Comparison of ENCODE assay signal across 20 cellular contexts in the genomic region with DNA sequence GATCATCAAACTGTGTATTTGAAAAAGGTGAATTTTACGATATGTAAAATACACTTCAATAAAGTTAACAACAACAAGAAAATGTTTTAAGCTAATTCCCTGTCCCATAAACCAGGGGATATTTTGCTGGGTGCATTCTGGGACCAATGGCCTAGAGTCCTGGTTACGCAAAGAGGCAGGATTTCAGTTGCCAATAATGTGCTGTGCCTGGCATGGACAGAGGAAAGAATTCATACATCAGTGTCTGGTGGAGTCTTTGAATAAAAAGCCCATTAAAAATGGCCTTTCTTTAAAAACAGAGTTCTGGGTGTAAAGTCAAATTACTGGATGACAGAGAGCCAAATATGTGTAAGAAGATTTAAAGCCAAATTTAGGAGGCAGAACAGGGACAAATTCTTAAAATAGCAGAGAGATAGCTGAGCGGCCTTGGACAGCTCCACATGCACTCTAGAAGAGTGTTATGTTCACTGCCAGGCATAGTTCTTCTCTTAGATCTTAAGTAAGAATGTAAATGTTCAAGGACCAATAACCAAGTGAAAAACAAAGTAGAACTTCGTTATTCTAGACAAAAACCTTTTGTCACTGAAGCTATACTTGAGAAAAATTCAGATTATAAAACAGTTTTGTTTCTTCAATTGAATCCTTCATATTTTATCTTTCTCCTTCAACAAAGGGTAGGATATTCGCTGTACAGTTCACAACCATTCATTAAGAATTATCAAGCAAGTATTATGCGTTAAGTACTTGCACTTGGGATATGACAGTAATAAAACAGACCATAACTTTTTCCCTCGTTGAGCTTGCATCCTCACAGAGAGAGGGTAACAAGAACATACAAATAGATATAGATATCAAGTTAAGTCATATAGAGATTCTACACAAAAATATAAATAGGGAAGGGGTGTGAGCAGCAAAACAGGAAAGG.
DNase-seq lines count a peak whose midpoint lies in the region; ATAC-seq and TF ChIP-seq lines count a peak whose summit lies in the region.
"Had no signal": no experiment of that assay in that cellular context is flagged by ENCODE, and none has a peak within 500 bp of the region (broad histone marks: within the 10 kb centered on the region; RNA-seq: fewer than 3 reads in every experiment).

No MANE protein-coding gene starts in this region.

- no peaks in the 10 kb centered on the region for H3K36me3 Mint-ChIP-seq in activated T-cell treated with anti-CD3 and anti-CD28 coated beads, Interleukin-2, amount 50 U/mL, for 72 hours (ENCODE audit: insufficient read depth in 2 of 2)
- H3K36me3 Mint-ChIP-seq: CD4-positive, CD25-positive, alpha-beta regulatory T cell had no signal

- peaks cover 0 to 2% of the 10 kb centered on the region in 2 donors for H3K9me3 Mint-ChIP-seq in activated T-cell treated with anti-CD3 and anti-CD28 coated beads, Interleukin-2, amount 50 U/mL, for 72 hours

- H3K4me1 Mint-ChIP-seq in activated T-cell treated with anti-CD3 and anti-CD28 coated beads, Interleukin-2, amount 50 U/mL, for 72 hours (ENCODE audit: low read depth) = no peaks in the 10 kb centered on the region
- H3K4me1 Mint-ChIP-seq: CD4-positive, CD25-positive, alpha-beta regulatory T cell had no signal

- H3K4me3 Mint-ChIP-seq in activated T-cell treated with anti-CD3 and anti-CD28 coated beads, Interleukin-2, amount 50 U/mL, for 72 hours = no peak overlapping the region
- H3K4me3 Mint-ChIP-seq: CD4-positive, CD25-positive, alpha-beta regulatory T cell had no signal

- no peak for TF ChIP-seq POLR2A in erythroblast (IDR thresholded peaks at IDR 0.05; ENCODE audit: low read length)

- DNase-seq in fibroblast of villous mesenchyme (ENCODE audit: low read depth) (peak; percentile 21), myocyte (ENCODE audit: low read depth) (peak; percentile 34), DMS 273 (lab: John Stamatoyannopoulos, UW; ENCODE audit: unreplicated experiment) (no peak), erythroblast (lab: John Stamatoyannopoulos, UW) (no peak)
- DNase-seq in activated T-cell treated with anti-CD3 and anti-CD28 coated beads, Interleukin-2, amount 50 U/mL, for 72 hours = no peak
- DNase-seq: anterior cingulate cortex; CD4-positive, CD25-positive, alpha-beta regulatory T cell; cortex of kidney; DMS79; midbrain; NCI-H2171; NCI-H774; PC-3; stimulated activated CD4-positive, alpha-beta T cell treated with anti-CD3 and anti-CD28 coated beads, Interleukin-4, amount 100 ng/mL, for 4 hours; stimulated activated CD8-positive, alpha-beta memory T cell treated with anti-CD3 and anti-CD28 coated beads, Interleukin-4, amount 100 ng/mL, for 48 hours; T1000 had no signal

- no peak overlapping the region for H3K4me3 ChIP-seq in fibroblast of villous mesenchyme (ENCODE audit: low read depth, low read length)
- H3K4me3 ChIP-seq: SJSA1 had no signal

- no peak for TF ChIP-seq CTCF in fibroblast of villous mesenchyme (IDR thresholded peaks at IDR 0.05; ENCODE audit: insufficient read depth, low read depth, low read length)

- ATAC-seq in SK-N-SH treated with all-trans-retinoic acid at 6 μM for 48 hours (0 out of 3 replicates have a peak, but pooled peaks have one; percentile 22), HG02973 (IDR thresholded peaks at IDR 0.05; ENCODE audit: unreplicated experiment) (no peak)
- ATAC-seq in activated T-cell treated with anti-CD3 and anti-CD28 coated beads, Interleukin-2, amount 50 U/mL, for 72 hours (replicated peaks in 1 of 2) = no peak
- ATAC-seq: activated CD4-positive, CD25-positive, alpha-beta regulatory T cell treated with anti-CD3 and anti-CD28 coated beads, Interleukin-2, amount 50 U/mL, for 24 hours; PC-3 had no signal

- H3K27ac Mint-ChIP-seq in activated T-cell treated with anti-CD3 and anti-CD28 coated beads, Interleukin-2, amount 50 U/mL, for 72 hours = no peak overlapping the region
- H3K27ac Mint-ChIP-seq: CD4-positive, CD25-positive, alpha-beta regulatory T cell had no signal

- no peaks in the 10 kb centered on the region for H3K27me3 Mint-ChIP-seq in activated T-cell treated with anti-CD3 and anti-CD28 coated beads, Interleukin-2, amount 50 U/mL, for 72 hours (ENCODE audit: low read depth)
- H3K27me3 Mint-ChIP-seq: CD4-positive, CD25-positive, alpha-beta regulatory T cell had no signal

TF ChIP-seq in SK-N-SH treated with all-trans-retinoic acid at 6 μM for 48 hours, 23 proteins besides CTCF, POLR2A, EP300 and RAD21:
- TF ChIP-seq ZNF8 (CRISPR knock-in tag; IDR thresholded peaks at IDR 0.05) = no peak
- no peak for TF ChIP-seq ISL1 (CRISPR knock-in tag; IDR thresholded peaks at IDR 0.05)
- TF ChIP-seq, protein P1, sequence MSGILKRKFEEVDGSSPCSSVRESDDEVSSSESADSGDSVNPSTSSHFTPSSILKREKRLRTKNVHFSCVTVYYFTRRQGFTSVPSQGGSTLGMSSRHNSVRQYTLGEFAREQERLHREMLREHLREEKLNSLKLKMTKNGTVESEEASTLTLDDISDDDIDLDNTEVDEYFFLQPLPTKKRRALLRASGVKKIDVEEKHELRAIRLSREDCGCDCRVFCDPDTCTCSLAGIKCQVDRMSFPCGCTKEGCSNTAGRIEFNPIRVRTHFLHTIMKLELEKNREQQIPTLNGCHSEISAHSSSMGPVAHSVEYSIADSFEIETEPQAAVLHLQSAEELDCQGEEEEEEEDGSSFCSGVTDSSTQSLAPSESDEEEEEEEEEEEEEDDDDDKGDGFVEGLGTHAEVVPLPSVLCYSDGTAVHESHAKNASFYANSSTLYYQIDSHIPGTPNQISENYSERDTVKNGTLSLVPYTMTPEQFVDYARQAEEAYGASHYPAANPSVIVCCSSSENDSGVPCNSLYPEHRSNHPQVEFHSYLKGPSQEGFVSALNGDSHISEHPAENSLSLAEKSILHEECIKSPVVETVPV (CRISPR knock-in tag; IDR thresholded peaks at IDR 0.05) = no peak
- no peak for TF ChIP-seq ZC3H10 (CRISPR knock-in tag; IDR thresholded peaks at IDR 0.05)
- TF ChIP-seq, protein P2, sequence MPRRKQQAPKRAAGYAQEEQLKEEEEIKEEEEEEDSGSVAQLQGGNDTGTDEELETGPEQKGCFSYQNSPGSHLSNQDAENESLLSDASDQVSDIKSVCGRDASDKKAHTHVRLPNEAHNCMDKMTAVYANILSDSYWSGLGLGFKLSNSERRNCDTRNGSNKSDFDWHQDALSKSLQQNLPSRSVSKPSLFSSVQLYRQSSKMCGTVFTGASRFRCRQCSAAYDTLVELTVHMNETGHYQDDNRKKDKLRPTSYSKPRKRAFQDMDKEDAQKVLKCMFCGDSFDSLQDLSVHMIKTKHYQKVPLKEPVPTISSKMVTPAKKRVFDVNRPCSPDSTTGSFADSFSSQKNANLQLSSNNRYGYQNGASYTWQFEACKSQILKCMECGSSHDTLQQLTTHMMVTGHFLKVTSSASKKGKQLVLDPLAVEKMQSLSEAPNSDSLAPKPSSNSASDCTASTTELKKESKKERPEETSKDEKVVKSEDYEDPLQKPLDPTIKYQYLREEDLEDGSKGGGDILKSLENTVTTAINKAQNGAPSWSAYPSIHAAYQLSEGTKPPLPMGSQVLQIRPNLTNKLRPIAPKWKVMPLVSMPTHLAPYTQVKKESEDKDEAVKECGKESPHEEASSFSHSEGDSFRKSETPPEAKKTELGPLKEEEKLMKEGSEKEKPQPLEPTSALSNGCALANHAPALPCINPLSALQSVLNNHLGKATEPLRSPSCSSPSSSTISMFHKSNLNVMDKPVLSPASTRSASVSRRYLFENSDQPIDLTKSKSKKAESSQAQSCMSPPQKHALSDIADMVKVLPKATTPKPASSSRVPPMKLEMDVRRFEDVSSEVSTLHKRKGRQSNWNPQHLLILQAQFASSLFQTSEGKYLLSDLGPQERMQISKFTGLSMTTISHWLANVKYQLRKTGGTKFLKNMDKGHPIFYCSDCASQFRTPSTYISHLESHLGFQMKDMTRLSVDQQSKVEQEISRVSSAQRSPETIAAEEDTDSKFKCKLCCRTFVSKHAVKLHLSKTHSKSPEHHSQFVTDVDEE (CRISPR knock-in tag; IDR thresholded peaks at IDR 0.05) = no peak

Comparison
In these comparisons a context has a peak if more than half of its experiments do, and no peak if none do; other contexts are left out.
1. DNase-seq: peak in fibroblast of villous mesenchyme (single experiment) and myocyte (single experiment); none in DMS 273 (single experiment), activated T-cell treated with anti-CD3 and anti-CD28 coated beads, Interleukin-2, amount 50 U/mL, for 72 hours (0 of 2) and erythroblast (0 of 2).